Comparison of ENCODE assay signal across 20 cellular contexts in the genomic region with DNA sequence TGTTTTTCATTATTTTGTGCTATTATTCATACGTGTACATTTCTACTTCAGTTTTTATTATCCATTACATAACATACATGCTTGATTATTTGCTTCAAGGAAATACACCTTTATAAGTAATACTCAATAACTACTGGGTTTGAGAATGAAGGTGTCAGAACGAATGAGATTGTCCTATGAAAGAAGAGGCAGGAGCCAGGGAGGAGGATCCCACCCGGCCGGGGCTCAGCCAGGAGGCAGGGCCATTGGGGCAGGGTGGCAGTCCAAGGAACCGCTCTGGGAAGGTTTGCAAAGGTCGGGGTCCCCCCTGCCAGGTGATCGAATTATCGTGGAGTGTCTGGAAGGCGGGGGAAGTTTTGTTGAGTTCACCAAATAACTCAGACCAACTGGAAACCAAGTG. TPM values are rescaled to one million over a fixed set of nuclear protein-coding genes. Genes with fewer than 3 reads are reported as not detected.
DNase-seq lines count a peak whose midpoint lies in the region; ATAC-seq and TF ChIP-seq lines count a peak whose summit lies in the region.
"Had no signal": no experiment of that assay in that cellular context is flagged by ENCODE, and none has a peak within 500 bp of the region (broad histone marks: within the 10 kb centered on the region; RNA-seq: fewer than 3 reads in every experiment).

No MANE protein-coding gene starts in this region.

- no peak for ATAC-seq in gastrocnemius medialis
- ATAC-seq in activated CD8-positive, alpha-beta T cell treated with anti-CD3 and anti-CD28 coated beads, Interleukin-2, amount 10 ng/mL, durations not matched to agents 7 days and 5 days, result no peak
- ATAC-seq in HG03095 (IDR thresholded peaks at IDR 0.05; ENCODE audit: unreplicated experiment), result no peak
- ATAC-seq: naive thymus-derived CD8-positive, alpha-beta T cell; stimulated activated memory B cell treated with anti-CD40 and anti-IgM and Interleukin-4, amounts not matched to agents 10 μg/mL and 1 μg/mL and 100 μg/mL, for 72 hours had no signal

- no peak overlapping the region for H3K23ac ChIP-seq in H9 (ENCODE audit: insufficient read length, low read depth, low read length)

- WGBS in H9 (ENCODE audit: extremely low coverage, insufficient read length, low lambda C conversion rate), result no CpG with 5 or more reads among the region's 9 CpGs

- POLR2A ChIA-PET in activated CD8-positive, alpha-beta T cell treated with anti-CD3 and anti-CD28 coated beads, Interleukin-2, amount 10 ng/mL, durations not matched to agents 7 days and 5 days (lab: Charles Lee), result interaction anchor here (1.6 kb wide), 1 partner anchor 9 kb away, joined by 10 read pairs; a partner anchor contains a TSS

- no peak overlapping the region for H2AK5ac ChIP-seq in H9 (ENCODE audit: insufficient read length, low read length)

- H3K4me2 ChIP-seq in H9 (ENCODE audit: insufficient read depth, insufficient read length, low read length), result no peak overlapping the region

- H3K4me3 Mint-ChIP-seq in activated CD8-positive, alpha-beta T cell treated with anti-CD3 and anti-CD28 coated beads, Interleukin-2, amount 10 ng/mL, durations not matched to agents 7 days and 5 days, result no peak overlapping the region
- no peak overlapping the region for H3K4me3 Mint-ChIP-seq in H9
- H3K4me3 Mint-ChIP-seq: CD4-positive, alpha-beta T cell; naive thymus-derived CD8-positive, alpha-beta T cell; stimulated activated memory B cell treated with anti-CD40 and anti-IgM and Interleukin-4, amounts not matched to agents 10 μg/mL and 1 μg/mL and 100 μg/mL, for 72 hours had no signal

- TF ChIP-seq CTCF in gastrocnemius medialis (IDR thresholded peaks at IDR 0.05 in 4 of 5, conservative IDR thresholded peaks at IDR 0.05 in 1 of 5), result no peak
- no peak for TF ChIP-seq CTCF in H9 (conservative IDR thresholded peaks at IDR 0.05)

- H3K14ac ChIP-seq in H9 (ENCODE audit: insufficient read depth, low read length), result no peak overlapping the region

- peaks cover 15% of the 10 kb centered on the region for H3K4me1 Mint-ChIP-seq in activated CD8-positive, alpha-beta T cell treated with anti-CD3 and anti-CD28 coated beads, Interleukin-2, amount 10 ng/mL, durations not matched to agents 7 days and 5 days (ENCODE audit: low read depth)
- H3K4me1 Mint-ChIP-seq in H9, result peaks cover 21 to 23% of the 10 kb centered on the region in 2 experiments

- no peak overlapping the region for H3K4ac ChIP-seq in H9 (ENCODE audit: low read depth, low read length)

- H3K9ac ChIP-seq in H9 (ENCODE audit: extremely low read depth, insufficient read length, low read length), result no peak overlapping the region

- intact Hi-C loops in gastrocnemius medialis (cut with DNase I; ENCODE audit: low total_unique reads), result loop anchor here (1.0 kb wide), 1 partner anchor 44 kb away; no protein-coding TSS in a partner anchor

- no peak overlapping the region for H4K5ac ChIP-seq in H9 (ENCODE audit: insufficient read length, low read depth, low read length)

- no peaks in the 10 kb centered on the region for H3K9me3 Mint-ChIP-seq in activated CD8-positive, alpha-beta T cell treated with anti-CD3 and anti-CD28 coated beads, Interleukin-2, amount 10 ng/mL, durations not matched to agents 7 days and 5 days (ENCODE audit: insufficient read depth)
- peaks cover 9% of the 10 kb centered on the region in 2 experiments for H3K9me3 Mint-ChIP-seq in H9
- H3K9me3 Mint-ChIP-seq: CD4-positive, alpha-beta T cell; naive thymus-derived CD8-positive, alpha-beta T cell; stimulated activated memory B cell treated with anti-CD40 and anti-IgM and Interleukin-4, amounts not matched to agents 10 μg/mL and 1 μg/mL and 100 μg/mL, for 72 hours had no signal

- H3K23me2 ChIP-seq in H9 (ENCODE audit: insufficient read length, low read depth, low read length, poor library complexity, severe bottlenecking), result peaks cover 1% of the 10 kb centered on the region

- peak; percentile 22 for DNase-seq in GM03348 (ENCODE audit: low spot score)
- DNase-seq in SJSA1 (ENCODE audit: low read depth in 1 of 2, low spot score in 2 of 2), result no peak
- no peak for DNase-seq in epithelial cell of prostate (ENCODE audit: low read depth, low spot score)
- no peak for DNase-seq in gastrocnemius medialis
- no peak for DNase-seq in T-helper 1 cell
- DNase-seq in activated CD8-positive, alpha-beta T cell treated with anti-CD3 and anti-CD28 coated beads, Interleukin-2, amount 10 ng/mL, durations not matched to agents 7 days and 5 days, result no peak
- DNase-seq in H9, result no peak
- DNase-seq: activated gamma-delta T cell; CD4-positive, alpha-beta T cell; naive thymus-derived CD8-positive, alpha-beta T cell; NCI-H1105 treated with DMSO at 0.1 percent for 48 hours; NCI-H2081; NCI-H446 treated with DMSO at 0.1 percent for 48 hours; NK-92 treated with Interleukin-12 subunit alpha and Interleukin-12 subunit beta, amount 100 ng/mL, for 24 hours had no signal

- H4K91ac ChIP-seq in H9 (ENCODE audit: insufficient read length, low read depth, low read length), result no peak overlapping the region

- H3K36me3 Mint-ChIP-seq in activated CD8-positive, alpha-beta T cell treated with anti-CD3 and anti-CD28 coated beads, Interleukin-2, amount 10 ng/mL, durations not matched to agents 7 days and 5 days (ENCODE audit: low read depth), result peaks cover 29% of the 10 kb centered on the region
- H3K36me3 Mint-ChIP-seq in H9 (ENCODE audit: insufficient read depth in 1 of 3, low read depth in 3 of 3), result peaks cover 14 to 26% (median 17%) of the 10 kb centered on the region in 3 experiments; a peak in 6 of 7 replicates

- H2AFZ ChIP-seq in H9 (ENCODE audit: low read length), result no peak overlapping the region

- in situ Hi-C loops in gastrocnemius medialis (cut with MboI; ENCODE audit: low sequenced_read_pairs in 4 of 4), result loop anchor here in 1 of 4 donors (5.0 kb wide), 1 partner anchor 43 kb away; no protein-coding TSS in a partner anchor

- H3K9me3 ChIP-seq in SJSA1 (replicated peaks) (no peaks in the 10 kb centered on the region), gastrocnemius medialis (no peaks in the 10 kb centered on the region), H9 (ENCODE audit: control insufficient read depth, low read depth, low read length) (no peaks in the 10 kb centered on the region)
- H3K9me3 ChIP-seq: sigmoid colon had no signal

- H4K20me1 ChIP-seq in H9 (ENCODE audit: control insufficient read depth, insufficient read depth, insufficient read length), result no peaks in the 10 kb centered on the region

- no peak overlapping the region for H2BK120ac ChIP-seq in H9 (ENCODE audit: low read depth, low read length, poor library complexity, severe bottlenecking)

- H3K27ac Mint-ChIP-seq in activated CD8-positive, alpha-beta T cell treated with anti-CD3 and anti-CD28 coated beads, Interleukin-2, amount 10 ng/mL, durations not matched to agents 7 days and 5 days, result no peak overlapping the region
- H3K27ac Mint-ChIP-seq in H9, result peak overlapping the region in 1 of 3 experiments; percentile 52; a peak in 1 of 7 replicates
- H3K27ac Mint-ChIP-seq: CD4-positive, alpha-beta T cell; stimulated activated memory B cell treated with anti-CD40 and anti-IgM and Interleukin-4, amounts not matched to agents 10 μg/mL and 1 μg/mL and 100 μg/mL, for 72 hours had no signal

- no peak overlapping the region for H2BK20ac ChIP-seq in H9 (ENCODE audit: low read depth, low read length, poor library complexity, severe bottlenecking)

- H3K27me3 Mint-ChIP-seq in activated CD8-positive, alpha-beta T cell treated with anti-CD3 and anti-CD28 coated beads, Interleukin-2, amount 10 ng/mL, durations not matched to agents 7 days and 5 days (ENCODE audit: low read depth), result no peaks in the 10 kb centered on the region
- H3K27me3 Mint-ChIP-seq in H9 (ENCODE audit: low read depth), result peaks cover 2% of the 10 kb centered on the region; the same call in 1 of the 2 replicates
- H3K27me3 Mint-ChIP-seq: CD4-positive, alpha-beta T cell; naive thymus-derived CD8-positive, alpha-beta T cell had no signal

- TF ChIP-seq POLR2A in gastrocnemius medialis (IDR thresholded peaks at IDR 0.05), result no peak

- H3K56ac ChIP-seq in H9 (ENCODE audit: insufficient read length, low read depth, low read length), result no peak overlapping the region

- CTCF ChIA-PET in activated CD8-positive, alpha-beta T cell treated with anti-CD3 and anti-CD28 coated beads, Interleukin-2, amount 10 ng/mL, durations not matched to agents 7 days and 5 days (lab: Charles Lee), result interaction anchor here (0.9 to 1.7 kb wide), 6 partner anchors 9 to 123 kb away, joined by 3 to 11 read pairs (median 4); a partner anchor contains a TSS

- no peak overlapping the region for H3K18ac ChIP-seq in H9 (ENCODE audit: insufficient read length, low read depth, low read length)

- no peaks in the 10 kb centered on the region for H3K79me2 ChIP-seq in H9 (ENCODE audit: insufficient read depth, low read length)

- no peaks in the 10 kb centered on the region for H3K27me3 ChIP-seq in SJSA1 (replicated peaks)
- H3K27me3 ChIP-seq in gastrocnemius medialis, result no peaks in the 10 kb centered on the region
- no peaks in the 10 kb centered on the region for H3K27me3 ChIP-seq in H9 (ENCODE audit: insufficient read depth, low read length)
- H3K27me3 ChIP-seq: cardiac muscle cell, dorsolateral prefrontal cortex, sigmoid colon had no signal

- H2BK5ac ChIP-seq in H9 (ENCODE audit: insufficient read length, low read length), result no peak overlapping the region

- no peak overlapping the region for H4K8ac ChIP-seq in H9 (replicated peaks; ENCODE audit: insufficient read length, low read depth, low read length)

- H3T11ph ChIP-seq in H9 (ENCODE audit: low read length), result no peak overlapping the region

- H3K27ac ChIP-seq in SJSA1, result peak overlapping the region; percentile 86
- H3K27ac ChIP-seq in epithelial cell of prostate, result peak overlapping the region; percentile 42
- peak overlapping the region; percentile 21 to 60 (median 38) for H3K27ac ChIP-seq in gastrocnemius medialis
- no peak overlapping the region for H3K27ac ChIP-seq in H9 (ENCODE audit: insufficient read length, low read depth, low read length)
- H3K27ac ChIP-seq: cardiac muscle cell, dorsolateral prefrontal cortex had no signal

- H3K4me3 ChIP-seq in SJSA1 (no peak overlapping the region), gastrocnemius medialis (no peak overlapping the region)
- H3K4me3 ChIP-seq: cardiac muscle cell, dorsolateral prefrontal cortex, GM12878, sigmoid colon had no signal

- H2BK12ac ChIP-seq in H9 (ENCODE audit: insufficient read length, low read depth, low read length), result no peak overlapping the region

- H3K79me1 ChIP-seq in H9 (ENCODE audit: insufficient read depth, low read depth, low read length, poor library complexity, severe bottlenecking), result no peaks in the 10 kb centered on the region

- H3K4me1 ChIP-seq in SJSA1 (replicated peaks) (peaks cover 42% of the 10 kb centered on the region), gastrocnemius medialis (peaks cover 4 to 6% of the 10 kb centered on the region in 2 donors), H9 (ENCODE audit: insufficient read depth, low read length) (peaks cover 4% of the 10 kb centered on the region; the same call in 1 of the 2 replicates)

- H2BK15ac ChIP-seq in H9 (ENCODE audit: low read depth, low read length), result no peak overlapping the region

- H3K36me3 ChIP-seq in SJSA1 (peaks cover 14% of the 10 kb centered on the region), gastrocnemius medialis (no peaks in the 10 kb centered on the region)
- H3K36me3 ChIP-seq: cardiac muscle cell had no signal

RNA-seq across cellular contexts. Expression of a gene that starts 9.1 kb away (rescaled TPM):
- 5.2 and 10.3 TPM in 2 replicates for total RNA-seq in SJSA1 (2014; rRNA removed; shearing (Covaris generic))
- total RNA-seq in gastrocnemius medialis, result 10 to 100 TPM in 1 of 4 donors, 1 to 10 TPM in 3; 4.2 to 11.4 (median 6.9) TPM
- 10 to 100 TPM; 66.8 to 67.9 TPM for total RNA-seq in activated CD8-positive, alpha-beta T cell treated with anti-CD3 and anti-CD28 coated beads, Interleukin-2, amount 10 ng/mL, durations not matched to agents 7 days and 5 days
- 21.8 and 22.4 TPM in 2 replicates for total RNA-seq in H9 (2021)

RNA-seq across cellular contexts. Expression of a gene that starts 32.5 kb away (rescaled TPM):
- total RNA-seq in SJSA1 (2014; rRNA removed; shearing (Covaris generic)), result 21.8 and 25.6 TPM in 2 replicates
- total RNA-seq in gastrocnemius medialis (10 to 100 TPM in 3 of 4 donors, 1 to 10 TPM in 1; 5.9 to 21.7 (median 12.3) TPM), H9 (2021) (11.5 and 13.0 TPM in 2 replicates)
- total RNA-seq in activated CD8-positive, alpha-beta T cell treated with anti-CD3 and anti-CD28 coated beads, Interleukin-2, amount 10 ng/mL, durations not matched to agents 7 days and 5 days, result under 1 TPM; 0.47 to 0.58 TPM

RNA-seq across cellular contexts. Expression of a gene that starts 59.9 kb away (rescaled TPM):
- total RNA-seq in SJSA1 (2014; rRNA removed; shearing (Covaris generic)), result 98.4 and 119 TPM in 2 replicates
- total RNA-seq in gastrocnemius medialis (10 to 100 TPM in 3 of 4 donors, 1 to 10 TPM in 1; 5.5 to 24.4 (median 15.6) TPM), H9 (2021) (65.2 and 73.0 TPM in 2 replicates)
- 10 to 100 TPM; 46.2 to 48.9 TPM for total RNA-seq in activated CD8-positive, alpha-beta T cell treated with anti-CD3 and anti-CD28 coated beads, Interleukin-2, amount 10 ng/mL, durations not matched to agents 7 days and 5 days
